Comparison of ENCODE assay signal across 32 cellular contexts in the genomic region with DNA sequence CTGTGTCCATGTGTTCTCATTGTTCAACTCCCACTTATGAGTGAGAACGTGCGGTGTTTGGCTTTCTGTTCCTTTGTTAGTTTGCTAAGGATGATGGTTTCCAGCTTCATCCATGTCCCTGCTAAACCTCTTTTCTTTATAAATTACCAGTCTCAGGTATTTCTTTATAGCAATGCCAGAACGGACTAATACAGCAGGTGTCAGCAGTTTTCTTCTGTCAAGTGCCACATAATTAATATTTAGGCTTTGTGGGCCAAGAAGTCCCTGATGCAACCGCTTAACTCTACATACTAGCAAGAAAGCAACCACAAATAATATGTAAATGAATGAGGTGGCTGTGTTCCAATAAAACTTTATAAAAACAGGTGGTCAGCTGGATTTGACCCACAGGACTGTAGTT. TPM values are rescaled to one million over a fixed set of nuclear protein-coding genes. Genes with fewer than 3 reads are reported as not detected.
"Had no signal": no experiment of that assay in that cellular context is flagged by ENCODE, and none has a peak within 500 bp of the region (broad histone marks: within the 10 kb centered on the region; RNA-seq: fewer than 3 reads in every experiment).

No MANE protein-coding gene starts in this region.

- H3K27ac ChIP-seq: colonic mucosa, coronary artery, dorsolateral prefrontal cortex, epithelial cell of prostate, esophagus muscularis mucosa, esophagus squamous epithelium, foreskin keratinocyte, gastrocnemius medialis, gastroesophageal sphincter, heart left ventricle, heart right ventricle had no signal

- H3K9me3 ChIP-seq: colonic mucosa, esophagus muscularis mucosa, esophagus squamous epithelium, gastrocnemius medialis, gastroesophageal sphincter, heart left ventricle, heart right ventricle had no signal

- H3K27ac Mint-ChIP-seq: dendritic cell treated with granulocyte-macrophage colony-stimulating factor and Interleukin-4, amounts not matched to agents 40 ng/mL and 50 ng/mL, for 4 days; effector memory CD8-positive, alpha-beta T cell; endodermal cell had no signal

- H3K9me3 Mint-ChIP-seq: dendritic cell treated with granulocyte-macrophage colony-stimulating factor and Interleukin-4, amounts not matched to agents 40 ng/mL and 50 ng/mL, for 4 days; effector memory CD8-positive, alpha-beta T cell; endodermal cell had no signal

- H3K27me3 ChIP-seq: colonic mucosa, dorsolateral prefrontal cortex, esophagus squamous epithelium, foreskin keratinocyte, gastrocnemius medialis, heart left ventricle had no signal

- FAIRE-seq: colon, endometrium, endothelial cell of umbilical vein, frontal cortex had no signal

- H3K4me3 Mint-ChIP-seq: dendritic cell treated with granulocyte-macrophage colony-stimulating factor and Interleukin-4, amounts not matched to agents 40 ng/mL and 50 ng/mL, for 4 days; effector memory CD8-positive, alpha-beta T cell; endodermal cell had no signal

- H3K36me3 ChIP-seq: colonic mucosa, esophagus muscularis mucosa, esophagus squamous epithelium, gastrocnemius medialis, gastroesophageal sphincter, heart left ventricle, heart right ventricle had no signal

- H3K4me1 Mint-ChIP-seq: endodermal cell had no signal

- H3K4me1 ChIP-seq: colonic mucosa, esophagus squamous epithelium, foreskin keratinocyte, gastrocnemius medialis, gastroesophageal sphincter had no signal

- H3K4me3 ChIP-seq: colonic mucosa, coronary artery, dorsolateral prefrontal cortex, esophagus muscularis mucosa, esophagus squamous epithelium, gastrocnemius medialis, gastroesophageal sphincter, heart left ventricle, heart right ventricle had no signal

- ATAC-seq: effector memory CD8-positive, alpha-beta T cell; esophagus mucosa; foreskin keratinocyte; gastrocnemius medialis; gastroesophageal sphincter; heart left ventricle; heart right ventricle had no signal

- DNase-seq: colonic mucosa; cortex of kidney; dermis blood vessel endothelial cell; dorsolateral prefrontal cortex; effector CD4-positive, alpha-beta T cell; effector CD8-positive, alpha-beta T cell; effector memory CD4-positive, alpha-beta T cell; effector memory CD8-positive, alpha-beta T cell; endodermal cell; erythroblast; esophagus squamous epithelium; foreskin fibroblast; foreskin keratinocyte; foreskin melanocyte; gastrocnemius medialis; glutamatergic neuron; head of caudate nucleus; heart left ventricle; heart right ventricle had no signal

- H3K27me3 Mint-ChIP-seq: dendritic cell treated with granulocyte-macrophage colony-stimulating factor and Interleukin-4, amounts not matched to agents 40 ng/mL and 50 ng/mL, for 4 days had no signal

RNA-seq across cellular contexts. Expression of a gene that starts 26.3 kb away (rescaled TPM):
- total RNA-seq: colonic mucosa, endothelial cell of umbilical vein, esophagus mucosa, esophagus muscularis mucosa, esophagus squamous epithelium, fibroblast of villous mesenchyme, foreskin keratinocyte, gastrocnemius medialis, heart left ventricle had no signal
- polyA plus RNA-seq: endothelial cell of umbilical vein, esophagus, fibroblast of lung, foreskin keratinocyte had no signal
